8 cellular contexts compared by ENCODE assay signal in genomic region chr1:151534662-151535278, GRCh38. TPM values are rescaled to one million over a fixed set of nuclear protein-coding genes. Genes with fewer than 3 reads are reported as not detected.
DNase-seq lines count a peak whose midpoint lies in the region; ATAC-seq and TF ChIP-seq lines count a peak whose summit lies in the region.

No MANE protein-coding gene starts in this region.

- no peaks in the 10 kb centered on the region for H3K36me3 ChIP-seq in ACC112 (ENCODE audit: insufficient read depth, low read length)

- H3K27me3 Mint-ChIP-seq in central memory CD8-positive, alpha-beta T cell: no peaks in the 10 kb centered on the region

- H3K4me1 ChIP-seq in ACC112 (ENCODE audit: control insufficient read depth, insufficient read depth, low read length, unreplicated experiment): peaks cover 35% of the 10 kb centered on the region

- H3K27ac ChIP-seq in ACC112 (ENCODE audit: low read depth, low read length): no peak overlapping the region

- DNase-seq in GM13977 (ENCODE audit: low spot score) (peak; percentile 79), NCI-H2196 treated with DMSO at 0.1 percent for 48 hours (lab: John Stamatoyannopoulos, UW; ENCODE audit: unreplicated experiment) (peak; percentile 45), left lobe of liver (ENCODE audit: low spot score) (peak; percentile 67)
- DNase-seq in activated CD4-positive, CD25-positive, alpha-beta regulatory T cell treated with anti-CD3 and anti-CD28 coated beads, Interleukin-2, amount 50 U/mL, for 72 hours: peak; percentile 78
- peak; percentile 51 to 61 for DNase-seq in central memory CD8-positive, alpha-beta T cell (ENCODE audit: low spot score in 2 of 2)
- DNase-seq in stimulated activated CD4-positive, alpha-beta T cell treated with anti-CD3 and anti-CD28 coated beads, TNF-alpha, amount 100 ng/mL, for 4 hours (ENCODE audit: low read depth in 3 of 3): peak; percentile 60 to 62 (median 61)

- TF ChIP-seq CTCF in GM13977 (IDR thresholded peaks at IDR 0.05; ENCODE audit: extremely low read depth, insufficient read depth, missing control alignments): peak; percentile 90

- no peaks in the 10 kb centered on the region for H3K4me1 Mint-ChIP-seq in central memory CD8-positive, alpha-beta T cell

- no peaks in the 10 kb centered on the region for H3K9me3 Mint-ChIP-seq in central memory CD8-positive, alpha-beta T cell

- H3K4me3 Mint-ChIP-seq in central memory CD8-positive, alpha-beta T cell: no peak overlapping the region

- no peak overlapping the region for H3K4me3 ChIP-seq in ACC112 (ENCODE audit: low read depth, low read length)

- no peaks in the 10 kb centered on the region for H3K36me3 Mint-ChIP-seq in central memory CD8-positive, alpha-beta T cell (ENCODE audit: insufficient read depth)

- H2AFZ ChIP-seq in ACC112 (ENCODE audit: low read length, unreplicated experiment): peak overlapping the region; percentile 40

- no peak for ATAC-seq in central memory CD8-positive, alpha-beta T cell (replicated peaks; ENCODE audit: extremely low read depth, poor library complexity, severe bottlenecking)
- ATAC-seq in left lobe of liver: peak; percentile 69
- no peak for ATAC-seq in HG02610 (IDR thresholded peaks at IDR 0.05; ENCODE audit: unreplicated experiment)

- no peaks in the 10 kb centered on the region for H3K79me2 ChIP-seq in ACC112 (ENCODE audit: control insufficient read depth, insufficient read depth, low read length, unreplicated experiment)

- in situ Hi-C loops in GM13977 (cut with MboI; ENCODE audit: low pct_unique_long_range_greater_than_20kb, low sequenced_read_pairs, unreplicated experiment): no loop called here

- H3K27me3 ChIP-seq in ACC112 (ENCODE audit: insufficient read depth, low read length): no peaks in the 10 kb centered on the region

- H3K27ac Mint-ChIP-seq in central memory CD8-positive, alpha-beta T cell (ENCODE audit: low read depth): no peak overlapping the region

RNA-seq across cellular contexts. Expression of gene TUFT1, which starts 5.3 kb away (rescaled TPM):
- 1.4 TPM for total RNA-seq in left lobe of liver

RNA-seq across cellular contexts. Expression of gene CGN, which starts 23.6 kb away (rescaled TPM):
- total RNA-seq in left lobe of liver: 51.4 TPM
